ENCODE assay signal across 18 cellular contexts in genomic region chr6:160435935-160436334, GRCh38.
"Had no signal": no experiment of that assay in that cellular context is flagged by ENCODE, and none has a peak within 500 bp of the region (broad histone marks: within the 10 kb centered on the region; RNA-seq: fewer than 3 reads in every experiment).

No MANE protein-coding gene starts in this region.

- H3K27me3 ChIP-seq: gastrocnemius medialis, pancreas, tibial artery, upper lobe of left lung, uterus had no signal

- H3K27ac ChIP-seq: dorsolateral prefrontal cortex, left ventricle myocardium inferior, lower lobe of right lung, pancreas, tibial artery, upper lobe of left lung, uterus had no signal

- H3K4me1 ChIP-seq: lower lobe of right lung, upper lobe of left lung had no signal

- H3K4me3 ChIP-seq: dorsolateral prefrontal cortex, gastrocnemius medialis, left ventricle myocardium inferior, lower lobe of right lung, pancreas, tibial artery, upper lobe of left lung, uterus had no signal

- H3K36me3 ChIP-seq: gastrocnemius medialis, left ventricle myocardium inferior, lower lobe of right lung, pancreas, tibial artery, upper lobe of left lung, uterus had no signal

- H3K9me3 ChIP-seq: gastrocnemius medialis, left ventricle myocardium inferior, lower lobe of right lung, pancreas, tibial artery, upper lobe of left lung, uterus had no signal

- DNase-seq: cortex of kidney; dorsolateral prefrontal cortex; effector CD8-positive, alpha-beta T cell; gastrocnemius medialis; glutamatergic neuron; kidney; left cardiac atrium; left ventricle myocardium inferior; lower lobe of right lung; natural killer cell; pancreas; right cardiac atrium; small intestine; stimulated activated CD4-positive, alpha-beta T cell treated with anti-CD3 and anti-CD28 coated beads, Interleukin-12 subunit alpha, Interleukin-12 subunit beta, amount 100 ng/mL, for 4 hours; stimulated activated naive CD4-positive, alpha-beta T cell treated with Interleukin-2 at 50 U/mL for 16 hours; tibial artery; upper lobe of left lung; uterus had no signal
